ENCODE assay signal across 8 cellular contexts in genomic region chr5:80141147-80141671, GRCh38.
DNase-seq lines count a peak whose midpoint lies in the region; ATAC-seq and TF ChIP-seq lines count a peak whose summit lies in the region.

No MANE protein-coding gene starts in this region.

- H3K4me1 Mint-ChIP-seq in stimulated activated naive CD8-positive, alpha-beta T cell treated with anti-CD3 and anti-CD28 coated beads, Interleukin-15, Interleukin-2, amounts not matched to agents 100 ng/mL and 50 ng/mL, for 24 hours (ENCODE audit: low read depth) = peaks cover 64% of the 10 kb centered on the region
- H3K4me1 Mint-ChIP-seq in mesothelial cell of epicardium = peaks cover 38% of the 10 kb centered on the region

- no peak for DNase-seq in stimulated activated naive CD8-positive, alpha-beta T cell treated with anti-CD3 and anti-CD28 coated beads, Interleukin-15, Interleukin-2, amounts not matched to agents 100 U/mL and 50 U/mL, for 24 hours
- DNase-seq in mesothelial cell of epicardium (ENCODE audit: low spot score in 2 of 2, unreplicated experiment in 2 of 2) (peak in 1 of 2 experiments; percentile 40), uterus (peak; percentile 83 to 85)

- peaks cover 0 to 11% of the 10 kb centered on the region in 2 donors for H3K4me1 ChIP-seq in duodenal mucosa (ENCODE audit: control insufficient read depth in 1 of 2, insufficient read depth in 2 of 2, low read length in 2 of 2)
- peaks cover 0 to 6% of the 10 kb centered on the region in 2 donors for H3K4me1 ChIP-seq in uterus

- intact Hi-C loops in uterus (cut with DNase I; ENCODE audit: low total_unique reads) = no loop called here

- H3K27me3 ChIP-seq in duodenal mucosa (ENCODE audit: control insufficient read depth in 1 of 2, insufficient read depth in 2 of 2, low read length in 2 of 2) (no peaks in the 10 kb centered on the region), uterus (no peaks in the 10 kb centered on the region)

- ATAC-seq in stimulated activated naive CD8-positive, alpha-beta T cell treated with anti-CD3 and anti-CD28 coated beads, Interleukin-15, Interleukin-2, amounts not matched to agents 100 U/mL and 50 U/mL, for 24 hours = no peak
- ATAC-seq in GM21576 (IDR thresholded peaks at IDR 0.05; ENCODE audit: unreplicated experiment) = no peak
- no peak for ATAC-seq in GM18498 (IDR thresholded peaks at IDR 0.05; ENCODE audit: unreplicated experiment)
- ATAC-seq in HG03108 (IDR thresholded peaks at IDR 0.05; ENCODE audit: unreplicated experiment) = no peak

- peak overlapping the region; percentile 25 for H3K4me3 Mint-ChIP-seq in stimulated activated naive CD8-positive, alpha-beta T cell treated with anti-CD3 and anti-CD28 coated beads, Interleukin-15, Interleukin-2, amounts not matched to agents 100 ng/mL and 50 ng/mL, for 24 hours
- H3K4me3 Mint-ChIP-seq in mesothelial cell of epicardium = no peak overlapping the region

- no peaks in the 10 kb centered on the region for H3K27me3 Mint-ChIP-seq in stimulated activated naive CD8-positive, alpha-beta T cell treated with anti-CD3 and anti-CD28 coated beads, Interleukin-15, Interleukin-2, amounts not matched to agents 100 ng/mL and 50 ng/mL, for 24 hours
- no peaks in the 10 kb centered on the region for H3K27me3 Mint-ChIP-seq in mesothelial cell of epicardium (ENCODE audit: low read depth)

- no peaks in the 10 kb centered on the region for H3K9me3 Mint-ChIP-seq in stimulated activated naive CD8-positive, alpha-beta T cell treated with anti-CD3 and anti-CD28 coated beads, Interleukin-15, Interleukin-2, amounts not matched to agents 100 ng/mL and 50 ng/mL, for 24 hours
- no peaks in the 10 kb centered on the region for H3K9me3 Mint-ChIP-seq in mesothelial cell of epicardium

- H3K27ac Mint-ChIP-seq in stimulated activated naive CD8-positive, alpha-beta T cell treated with anti-CD3 and anti-CD28 coated beads, Interleukin-15, Interleukin-2, amounts not matched to agents 100 ng/mL and 50 ng/mL, for 24 hours = peak overlapping the region; percentile 70
- H3K27ac Mint-ChIP-seq in mesothelial cell of epicardium = peak overlapping the region; percentile 95

- peaks cover 26% of the 10 kb centered on the region for H3K36me3 Mint-ChIP-seq in stimulated activated naive CD8-positive, alpha-beta T cell treated with anti-CD3 and anti-CD28 coated beads, Interleukin-15, Interleukin-2, amounts not matched to agents 100 ng/mL and 50 ng/mL, for 24 hours (ENCODE audit: low read depth)
- H3K36me3 Mint-ChIP-seq in mesothelial cell of epicardium = peaks cover 30% of the 10 kb centered on the region

- peaks cover 16 to 23% of the 10 kb centered on the region in 2 donors for H3K36me3 ChIP-seq in duodenal mucosa (ENCODE audit: control insufficient read depth in 1 of 2, insufficient read depth in 2 of 2, low read length in 2 of 2)
- H3K36me3 ChIP-seq in uterus = no peaks in the 10 kb centered on the region

- H3K27ac ChIP-seq in duodenal mucosa (ENCODE audit: low read depth, low read length) (peak overlapping the region; percentile 7), uterus (peak overlapping the region; percentile 80 to 85)

- H3K9ac ChIP-seq in duodenal mucosa (ENCODE audit: low read depth in 1 of 2, low read length in 2 of 2) = no peak overlapping the region

- TF ChIP-seq CTCF in mesothelial cell of epicardium (IDR thresholded peaks at IDR 0.05; ENCODE audit: unreplicated experiment) (no peak), uterus (IDR thresholded peaks at IDR 0.05) (no peak)

- H3K4me3 ChIP-seq in duodenal mucosa (ENCODE audit: low read depth in 1 of 2, low read length in 2 of 2) = no peak overlapping the region
- H3K4me3 ChIP-seq in uterus = no peak overlapping the region

- peak in 1 of 2 donors; percentile 37 for TF ChIP-seq POLR2A in uterus (IDR thresholded peaks at IDR 0.05)

- H3K9me3 ChIP-seq in duodenal mucosa (ENCODE audit: control insufficient read depth in 1 of 2, low read length in 2 of 2) (no peaks in the 10 kb centered on the region), uterus (no peaks in the 10 kb centered on the region)
